ENCODE assay signal across 21 cellular contexts in the genomic region with DNA sequence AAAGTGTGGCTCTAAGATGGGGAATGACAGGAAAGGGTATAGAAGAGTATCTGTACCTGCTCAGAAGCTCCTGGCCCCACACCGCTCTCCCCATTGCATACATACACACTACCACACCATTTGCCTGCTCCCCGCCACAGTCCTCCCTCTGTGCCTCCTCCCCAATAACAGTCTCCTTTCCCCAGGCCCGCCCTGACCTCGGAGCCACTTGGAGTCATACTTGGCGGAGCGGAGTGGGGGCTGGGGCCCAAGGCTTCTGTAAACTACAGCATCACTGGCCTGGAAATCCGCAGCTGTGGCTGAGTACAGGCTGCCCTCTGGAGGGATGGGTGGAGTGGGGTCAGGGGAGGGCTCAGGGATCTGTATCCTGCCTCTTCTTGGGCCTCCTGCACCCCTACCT. TPM values are rescaled to one million over a fixed set of nuclear protein-coding genes. Genes with fewer than 3 reads are reported as not detected.
DNase-seq lines count a peak whose midpoint lies in the region; ATAC-seq and TF ChIP-seq lines count a peak whose summit lies in the region.
"Had no signal": no experiment of that assay in that cellular context is flagged by ENCODE, and none has a peak within 500 bp of the region (broad histone marks: within the 10 kb centered on the region; RNA-seq: fewer than 3 reads in every experiment).

No MANE protein-coding gene starts in this region.

- no peak overlapping the region for H3K4me3 Mint-ChIP-seq in activated CD8-positive, alpha-beta T cell treated with anti-CD3 and anti-CD28 coated beads for 36 hours
- H3K4me3 Mint-ChIP-seq: B cell; CD4-positive, CD25-positive, alpha-beta regulatory T cell; CD8-positive, alpha-beta T cell; HFFc6 had no signal

- H3K9me3 Mint-ChIP-seq in activated CD8-positive, alpha-beta T cell treated with anti-CD3 and anti-CD28 coated beads for 36 hours: no peaks in the 10 kb centered on the region
- H3K9me3 Mint-ChIP-seq: CD4-positive, CD25-positive, alpha-beta regulatory T cell; CD8-positive, alpha-beta T cell; H9; HFFc6 had no signal

- H3K4me1 ChIP-seq in osteoblast (ENCODE audit: insufficient read depth, low read length): no peaks in the 10 kb centered on the region
- H3K4me1 ChIP-seq: Caco-2 had no signal

- H3K27me3 ChIP-seq in osteoblast (ENCODE audit: insufficient read depth, low read length): no peaks in the 10 kb centered on the region
- H3K27me3 ChIP-seq: BLaER1 had no signal

- H3K36me3 ChIP-seq in osteoblast (ENCODE audit: insufficient read depth, low read length): no peaks in the 10 kb centered on the region

- POLR2A ChIA-PET in activated CD8-positive, alpha-beta T cell treated with anti-CD3 and anti-CD28 coated beads for 36 hours (lab: Charles Lee): no interaction called here

- no peak overlapping the region for H3K4me3 ChIP-seq in osteoblast (ENCODE audit: insufficient read depth, low read length)
- H3K4me3 ChIP-seq: BLaER1, GM23248 had no signal

- no peak overlapping the region for H3K4me2 ChIP-seq in osteoblast (ENCODE audit: insufficient read depth, low read length)
- H3K4me2 ChIP-seq: BLaER1 had no signal

- TF ChIP-seq CTCF in osteoblast (IDR thresholded peaks at IDR 0.05; ENCODE audit: extremely low read depth, low read depth, low read length): no peak
- no peak for TF ChIP-seq CTCF in activated CD8-positive, alpha-beta T cell treated with anti-CD3 and anti-CD28 coated beads for 36 hours (IDR thresholded peaks at IDR 0.05)

- no peaks in the 10 kb centered on the region for H3K4me1 Mint-ChIP-seq in activated CD8-positive, alpha-beta T cell treated with anti-CD3 and anti-CD28 coated beads for 36 hours (ENCODE audit: low read depth)

- intact Hi-C loops in activated CD8-positive, alpha-beta T cell treated with anti-CD3 and anti-CD28 coated beads for 36 hours (cut with micrococcal nuclease): no loop called here

- H2AFZ ChIP-seq in osteoblast (ENCODE audit: low read length): no peak overlapping the region
- H2AFZ ChIP-seq: GM23248 had no signal

- H3K9me3 ChIP-seq in osteoblast (ENCODE audit: low read depth, low read length): no peaks in the 10 kb centered on the region
- H3K9me3 ChIP-seq: BLaER1, Caco-2 had no signal

- H3K79me2 ChIP-seq in osteoblast (ENCODE audit: insufficient read depth, low read length): no peaks in the 10 kb centered on the region

- H4K20me1 ChIP-seq in osteoblast (ENCODE audit: insufficient read depth, low read length): no peaks in the 10 kb centered on the region

- no peaks in the 10 kb centered on the region for H3K27me3 Mint-ChIP-seq in activated CD8-positive, alpha-beta T cell treated with anti-CD3 and anti-CD28 coated beads for 36 hours
- H3K27me3 Mint-ChIP-seq: B cell; CD4-positive, CD25-positive, alpha-beta regulatory T cell had no signal

- no peak overlapping the region for H3K27ac Mint-ChIP-seq in activated CD8-positive, alpha-beta T cell treated with anti-CD3 and anti-CD28 coated beads for 36 hours
- H3K27ac Mint-ChIP-seq: B cell; CD4-positive, CD25-positive, alpha-beta regulatory T cell; CD8-positive, alpha-beta T cell; HFFc6 had no signal

- ATAC-seq in activated CD8-positive, alpha-beta T cell treated with anti-CD3 and anti-CD28 coated beads for 36 hours: no peak
- ATAC-seq in HG02571 (IDR thresholded peaks at IDR 0.05; ENCODE audit: unreplicated experiment): no peak
- ATAC-seq: CD8-positive, alpha-beta T cell had no signal

- H3K36me3 Mint-ChIP-seq in activated CD8-positive, alpha-beta T cell treated with anti-CD3 and anti-CD28 coated beads for 36 hours (ENCODE audit: low read depth): no peaks in the 10 kb centered on the region
- H3K36me3 Mint-ChIP-seq: CD8-positive, alpha-beta T cell had no signal

- no peak overlapping the region for H3K27ac ChIP-seq in osteoblast (ENCODE audit: low read depth, low read length)
- H3K27ac ChIP-seq: 22Rv1, BLaER1, C4-2B, GM23248 had no signal

- CTCF ChIA-PET in activated CD8-positive, alpha-beta T cell treated with anti-CD3 and anti-CD28 coated beads for 36 hours (lab: Charles Lee): no interaction called here

- peak; percentile 6 for DNase-seq in activated CD4-positive, CD25-positive, alpha-beta regulatory T cell treated with anti-CD3 and anti-CD28 coated beads, Interleukin-2, amount 50 U/mL, for 72 hours
- DNase-seq in activated CD4-positive, CD25-positive, alpha-beta regulatory T cell (lab: John Stamatoyannopoulos, UW): no peak
- DNase-seq in islet precursor cell (peak; percentile 49), osteoblast (ENCODE audit: insufficient read length, low spot score, missing footprints) (peak; percentile 70), HCEC 1CT (no peak), NCI-H446 (lab: John Stamatoyannopoulos, UW) (no peak)
- no peak for DNase-seq in activated CD8-positive, alpha-beta T cell treated with anti-CD3 and anti-CD28 coated beads for 36 hours
- DNase-seq: Caco-2; CD4-positive, CD25-positive, alpha-beta regulatory T cell; CD8-positive, alpha-beta T cell; DMS153; DND-41; GM23248; H9; HFFc6 had no signal

RNA-seq across cellular contexts. Expression of a gene that starts 8.6 kb away (rescaled TPM):
- total RNA-seq in osteoblast: 1.5 and 2.2 TPM in 2 replicates
- 1 to 10 TPM; 3.4 to 3.7 TPM for total RNA-seq in activated CD8-positive, alpha-beta T cell treated with anti-CD3 and anti-CD28 coated beads for 36 hours

RNA-seq across cellular contexts. Expression of a gene that starts 18.7 kb away (rescaled TPM):
- not detected in 2 replicates for total RNA-seq in osteoblast
- total RNA-seq in activated CD8-positive, alpha-beta T cell treated with anti-CD3 and anti-CD28 coated beads for 36 hours: 10 to 100 TPM; 16.1 to 17.5 TPM
- total RNA-seq: Caco-2, GM23248, H1, H9, HFFc6 had no signal

RNA-seq across cellular contexts. Expression of a gene that starts 27.9 kb away (rescaled TPM):
- 10.6 and 12.7 TPM in 2 replicates for total RNA-seq in osteoblast
- total RNA-seq in activated CD8-positive, alpha-beta T cell treated with anti-CD3 and anti-CD28 coated beads for 36 hours: 1 to 10 TPM; 4.5 TPM

RNA-seq across cellular contexts. Expression of a gene that starts 28.2 kb away (rescaled TPM):
- 25.3 and 26.8 TPM in 2 replicates for total RNA-seq in osteoblast
- total RNA-seq in activated CD8-positive, alpha-beta T cell treated with anti-CD3 and anti-CD28 coated beads for 36 hours: 10 to 100 TPM; 57.0 to 59.6 TPM

RNA-seq across cellular contexts. Expression of a gene that starts 38.0 kb away (rescaled TPM):
- total RNA-seq in osteoblast: 0.36 TPM in 1 of 2 replicates, not detected in the other
- total RNA-seq in activated CD8-positive, alpha-beta T cell treated with anti-CD3 and anti-CD28 coated beads for 36 hours: 1 to 10 TPM; 1.9 to 2.5 TPM
- total RNA-seq: GM23248, H1 had no signal

Comparison
In these comparisons a context has a peak if more than half of its experiments do, and no peak if none do; other contexts are left out.
1. DNase-seq: peak in activated CD4-positive, CD25-positive, alpha-beta regulatory T cell treated with anti-CD3 and anti-CD28 coated beads, Interleukin-2, amount 50 U/mL, for 72 hours (single experiment), islet precursor cell (single experiment) and osteoblast (single experiment); none in activated CD4-positive, CD25-positive, alpha-beta regulatory T cell (0 of 4), HCEC 1CT (single experiment), activated CD8-positive, alpha-beta T cell treated with anti-CD3 and anti-CD28 coated beads for 36 hours (single experiment) and NCI-H446 (0 of 2).
2. RNA of a gene that starts 18.7 kb away (total RNA-seq): 16.1 to 17.5 TPM in activated CD8-positive, alpha-beta T cell treated with anti-CD3 and anti-CD28 coated beads for 36 hours; not detected in osteoblast; every median in the first group is over 10 times any median in the second.